In the genomic region with DNA sequence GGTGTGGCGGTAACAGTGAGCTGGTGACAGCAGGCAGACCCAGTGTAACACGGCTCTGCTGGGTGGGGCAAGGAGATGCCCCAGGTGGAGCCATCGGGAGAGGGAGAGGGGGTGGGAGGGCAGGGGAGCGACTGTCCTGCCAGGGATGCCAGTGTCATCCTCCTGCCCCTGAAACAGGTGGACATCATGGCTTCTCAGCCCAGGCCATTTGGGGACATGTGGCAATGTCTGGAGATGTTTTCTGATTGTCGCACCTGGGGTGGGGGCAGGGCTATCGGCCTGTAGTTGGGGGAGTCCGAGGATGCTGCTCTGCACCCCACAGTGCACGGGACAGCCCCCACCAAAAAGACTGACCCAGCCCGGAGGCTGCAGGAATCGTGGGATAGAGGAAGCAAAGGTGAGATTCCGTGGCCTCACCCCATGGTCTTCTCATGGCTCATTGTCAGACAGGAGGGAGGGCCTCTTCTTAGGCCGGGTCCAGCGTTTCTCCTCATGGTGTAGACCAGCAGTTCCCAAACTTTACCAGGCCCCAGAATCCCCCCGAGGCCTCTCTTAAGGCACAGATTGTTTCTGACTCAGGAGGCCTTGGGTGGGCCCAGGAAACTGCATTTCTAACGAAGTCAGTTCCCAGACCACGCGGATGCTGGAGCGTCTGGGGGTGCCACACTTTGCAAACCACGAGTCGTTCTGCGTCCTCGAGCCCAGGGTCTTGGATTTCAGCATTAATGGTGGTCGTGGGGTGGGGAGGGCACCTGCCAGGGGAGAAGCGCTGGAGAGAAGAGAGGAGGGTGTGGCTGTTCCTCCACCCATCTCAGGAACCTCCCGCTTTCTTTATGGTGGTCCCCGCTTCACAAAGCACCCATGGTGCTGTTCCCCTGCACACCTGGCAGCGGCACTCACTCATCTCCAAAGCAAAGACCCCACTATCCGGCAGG, we compare ENCODE assay signal across 17 cellular contexts. TPM values are rescaled to one million over a fixed set of nuclear protein-coding genes. Genes with fewer than 3 reads are reported as not detected.
"Had no signal": no experiment of that assay in that cellular context is flagged by ENCODE, and none has a peak within 500 bp of the region (broad histone marks: within the 10 kb centered on the region; RNA-seq: fewer than 3 reads in every experiment).

No MANE protein-coding gene starts in this region.

- H3K27ac Mint-ChIP-seq: activated naive CD8-positive, alpha-beta T cell treated with anti-CD3 and anti-CD28 coated beads for 36 hours; dendritic cell treated with granulocyte-macrophage colony-stimulating factor and Interleukin-4, amounts not matched to agents 40 ng/mL and 50 ng/mL, for 4 days; effector memory CD8-positive, alpha-beta T cell; immature natural killer cell; naive thymus-derived CD4-positive, alpha-beta T cell; progenitor cell of endocrine pancreas had no signal

- H3K4me3 Mint-ChIP-seq: activated naive CD8-positive, alpha-beta T cell treated with anti-CD3 and anti-CD28 coated beads for 36 hours; dendritic cell treated with granulocyte-macrophage colony-stimulating factor and Interleukin-4, amounts not matched to agents 40 ng/mL and 50 ng/mL, for 4 days; effector memory CD8-positive, alpha-beta T cell; immature natural killer cell; naive thymus-derived CD4-positive, alpha-beta T cell had no signal

- H3K27me3 ChIP-seq: breast epithelium, thyroid gland had no signal

- H3K4me1 Mint-ChIP-seq: activated naive CD8-positive, alpha-beta T cell treated with anti-CD3 and anti-CD28 coated beads for 36 hours; immature natural killer cell; naive thymus-derived CD4-positive, alpha-beta T cell had no signal

- H3K4me3 ChIP-seq: mucosa of descending colon, thyroid gland had no signal

- H3K27ac ChIP-seq: epithelial cell of prostate, thyroid gland had no signal

- H3K9me3 Mint-ChIP-seq: activated naive CD8-positive, alpha-beta T cell treated with anti-CD3 and anti-CD28 coated beads for 36 hours; dendritic cell treated with granulocyte-macrophage colony-stimulating factor and Interleukin-4, amounts not matched to agents 40 ng/mL and 50 ng/mL, for 4 days; effector memory CD8-positive, alpha-beta T cell; immature natural killer cell; naive thymus-derived CD4-positive, alpha-beta T cell had no signal

- H3K36me3 Mint-ChIP-seq: activated naive CD8-positive, alpha-beta T cell treated with anti-CD3 and anti-CD28 coated beads for 36 hours; immature natural killer cell; naive thymus-derived CD4-positive, alpha-beta T cell had no signal

- DNase-seq: activated CD4-positive, alpha-beta T cell treated with anti-CD3 and anti-CD28 coated beads, Interleukin-2, amount 50 U/mL, for 1 hour; activated CD8-positive, alpha-beta memory T cell treated with anti-CD3 and anti-CD28 coated beads for 24 hours; activated naive CD8-positive, alpha-beta T cell treated with anti-CD3 and anti-CD28 coated beads for 36 hours; cerebellar nuclear complex; effector memory CD8-positive, alpha-beta T cell; foreskin melanocyte; head of caudate nucleus; immature natural killer cell; left colon; naive thymus-derived CD4-positive, alpha-beta T cell; stimulated activated CD4-positive, alpha-beta T cell treated with anti-CD3 and anti-CD28 coated beads, Interleukin-1b, Interleukin-23, amount 100 ng/mL, for 48 hours; thyroid gland had no signal

- H3K27me3 Mint-ChIP-seq: activated naive CD8-positive, alpha-beta T cell treated with anti-CD3 and anti-CD28 coated beads for 36 hours; effector memory CD8-positive, alpha-beta T cell had no signal

- H3K9me3 ChIP-seq: breast epithelium, mucosa of descending colon, thyroid gland had no signal

- H3K36me3 ChIP-seq: breast epithelium, thyroid gland had no signal

RNA-seq across cellular contexts. Expression of gene COL5A1, which starts 11.0 kb away (rescaled TPM):
- polyA plus RNA-seq: immature natural killer cell; naive thymus-derived CD4-positive, alpha-beta T cell had no signal
